Comparison of ENCODE assay signal across 1 cellular context in the genomic region with DNA sequence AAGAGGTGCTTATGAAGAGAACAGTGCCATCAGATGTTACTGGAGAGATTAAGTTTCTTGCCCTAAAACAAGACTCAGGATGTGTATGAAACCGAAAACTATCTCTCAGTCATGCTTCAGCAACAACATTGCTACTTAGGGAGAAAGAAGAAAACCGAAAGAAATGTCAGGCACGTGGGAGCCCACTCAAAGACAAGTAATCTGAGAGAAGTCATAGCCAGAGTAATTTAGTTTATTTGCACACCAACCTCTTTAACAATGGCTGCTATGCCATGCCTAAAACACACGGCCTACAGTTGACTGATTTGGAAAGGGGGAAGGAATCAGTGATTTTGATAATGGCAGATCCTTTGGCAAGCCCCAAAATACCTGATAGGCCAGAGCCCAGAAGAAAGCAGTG.
TF ChIP-seq lines count a peak whose summit lies in the region.

No MANE protein-coding gene starts in this region.

TF ChIP-seq in HepG2, 621 proteins besides CTCF, POLR2A, EP300 and RAD21 (continued from another document):
- TF ChIP-seq, protein P1, sequence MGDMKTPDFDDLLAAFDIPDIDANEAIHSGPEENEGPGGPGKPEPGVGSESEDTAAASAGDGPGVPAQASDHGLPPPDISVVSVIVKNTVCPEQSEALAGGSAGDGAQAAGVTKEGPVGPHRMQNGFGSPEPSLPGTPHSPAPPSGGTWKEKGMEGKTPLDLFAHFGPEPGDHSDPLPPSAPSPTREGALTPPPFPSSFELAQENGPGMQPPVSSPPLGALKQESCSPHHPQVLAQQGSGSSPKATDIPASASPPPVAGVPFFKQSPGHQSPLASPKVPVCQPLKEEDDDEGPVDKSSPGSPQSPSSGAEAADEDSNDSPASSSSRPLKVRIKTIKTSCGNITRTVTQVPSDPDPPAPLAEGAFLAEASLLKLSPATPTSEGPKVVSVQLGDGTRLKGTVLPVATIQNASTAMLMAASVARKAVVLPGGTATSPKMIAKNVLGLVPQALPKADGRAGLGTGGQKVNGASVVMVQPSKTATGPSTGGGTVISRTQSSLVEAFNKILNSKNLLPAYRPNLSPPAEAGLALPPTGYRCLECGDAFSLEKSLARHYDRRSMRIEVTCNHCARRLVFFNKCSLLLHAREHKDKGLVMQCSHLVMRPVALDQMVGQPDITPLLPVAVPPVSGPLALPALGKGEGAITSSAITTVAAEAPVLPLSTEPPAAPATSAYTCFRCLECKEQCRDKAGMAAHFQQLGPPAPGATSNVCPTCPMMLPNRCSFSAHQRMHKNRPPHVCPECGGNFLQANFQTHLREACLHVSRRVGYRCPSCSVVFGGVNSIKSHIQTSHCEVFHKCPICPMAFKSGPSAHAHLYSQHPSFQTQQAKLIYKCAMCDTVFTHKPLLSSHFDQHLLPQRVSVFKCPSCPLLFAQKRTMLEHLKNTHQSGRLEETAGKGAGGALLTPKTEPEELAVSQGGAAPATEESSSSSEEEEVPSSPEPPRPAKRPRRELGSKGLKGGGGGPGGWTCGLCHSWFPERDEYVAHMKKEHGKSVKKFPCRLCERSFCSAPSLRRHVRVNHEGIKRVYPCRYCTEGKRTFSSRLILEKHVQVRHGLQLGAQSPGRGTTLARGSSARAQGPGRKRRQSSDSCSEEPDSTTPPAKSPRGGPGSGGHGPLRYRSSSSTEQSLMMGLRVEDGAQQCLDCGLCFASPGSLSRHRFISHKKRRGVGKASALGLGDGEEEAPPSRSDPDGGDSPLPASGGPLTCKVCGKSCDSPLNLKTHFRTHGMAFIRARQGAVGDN (CRISPR knock-in tag; IDR thresholded peaks at IDR 0.05), result no peak
- TF ChIP-seq ZNF777 (CRISPR knock-in tag; IDR thresholded peaks at IDR 0.05), result no peak
- no peak for TF ChIP-seq ZNF891 (CRISPR knock-in tag; IDR thresholded peaks at IDR 0.05)
- no peak for TF ChIP-seq HOXA9 (CRISPR knock-in tag; IDR thresholded peaks at IDR 0.05; ENCODE audit: borderline replicate concordance)
- TF ChIP-seq HNRNPH1 (optimal IDR thresholded peaks at IDR 0.05; ENCODE audit: low read depth, low read length), result no peak
